In genomic region chr2:198994678-198995077, GRCh38 we compare ENCODE assay signal across 28 cellular contexts.
"Had no signal": no experiment of that assay in that cellular context is flagged by ENCODE, and none has a peak within 500 bp of the region (broad histone marks: within the 10 kb centered on the region; RNA-seq: fewer than 3 reads in every experiment).

No MANE protein-coding gene starts in this region.

- H3K27ac ChIP-seq: colonic mucosa, coronary artery, dorsolateral prefrontal cortex, epithelial cell of prostate, esophagus muscularis mucosa, esophagus squamous epithelium, foreskin keratinocyte, gastrocnemius medialis, gastroesophageal sphincter, heart left ventricle, heart right ventricle had no signal

- FAIRE-seq: colon, endometrium, endothelial cell of umbilical vein, frontal cortex had no signal

- H3K4me1 ChIP-seq: colonic mucosa, esophagus muscularis mucosa, esophagus squamous epithelium, foreskin keratinocyte, gastrocnemius medialis, gastroesophageal sphincter, heart left ventricle, heart right ventricle had no signal

- H3K27me3 ChIP-seq: colonic mucosa, dorsolateral prefrontal cortex, esophagus muscularis mucosa, esophagus squamous epithelium, foreskin keratinocyte, gastrocnemius medialis, gastroesophageal sphincter, heart left ventricle, heart right ventricle had no signal

- H3K36me3 ChIP-seq: colonic mucosa, esophagus muscularis mucosa, esophagus squamous epithelium, gastrocnemius medialis, gastroesophageal sphincter, heart left ventricle, heart right ventricle had no signal

- H3K4me3 ChIP-seq: colonic mucosa, coronary artery, dorsolateral prefrontal cortex, esophagus muscularis mucosa, esophagus squamous epithelium, gastrocnemius medialis, gastroesophageal sphincter, heart left ventricle, heart right ventricle had no signal

- DNase-seq: colonic mucosa; cortex of kidney; dermis blood vessel endothelial cell; dorsolateral prefrontal cortex; effector CD4-positive, alpha-beta T cell; effector CD8-positive, alpha-beta T cell; effector memory CD4-positive, alpha-beta T cell; effector memory CD8-positive, alpha-beta T cell; endodermal cell; erythroblast; esophagus squamous epithelium; foreskin fibroblast; foreskin keratinocyte; foreskin melanocyte; gastrocnemius medialis; glutamatergic neuron; head of caudate nucleus; heart left ventricle; heart right ventricle had no signal

- H3K9me3 ChIP-seq: colonic mucosa, esophagus squamous epithelium, gastrocnemius medialis, gastroesophageal sphincter had no signal

- ATAC-seq: effector memory CD8-positive, alpha-beta T cell; esophagus mucosa; foreskin keratinocyte; gastrocnemius medialis; gastroesophageal sphincter; heart left ventricle; heart right ventricle had no signal
